26 cellular contexts compared by ENCODE assay signal in genomic region chr1:167924553-167925223, GRCh38. TPM values are rescaled to one million over a fixed set of nuclear protein-coding genes. Genes with fewer than 3 reads are reported as not detected.
"Had no signal": no experiment of that assay in that cellular context is flagged by ENCODE, and none has a peak within 500 bp of the region (broad histone marks: within the 10 kb centered on the region; RNA-seq: fewer than 3 reads in every experiment).

No MANE protein-coding gene starts in this region.

- ATAC-seq: gastroesophageal sphincter; lower lobe of right lung; natural killer cell treated with Interleukin-12 subunit alpha and Interleukin-12 subunit beta and Interleukin-15 and Interleukin-18, amount 100 ng/mL, for 72 hours; sciatic nerve; stimulated activated memory B cell treated with anti-CD40 and anti-IgM and Interleukin-4, amounts not matched to agents 10 μg/mL and 1 μg/mL and 100 μg/mL, for 72 hours had no signal

- H3K36me3 ChIP-seq: gastroesophageal sphincter, left ventricle myocardium inferior, prostate gland, tibial artery, upper lobe of left lung, uterus had no signal

- H3K4me3 Mint-ChIP-seq: immature natural killer cell; memory B cell; natural killer cell treated with Interleukin-12 subunit alpha and Interleukin-12 subunit beta and Interleukin-15 and Interleukin-18, amount 100 ng/mL, for 72 hours; stimulated activated memory B cell treated with anti-CD40 and anti-IgM and Interleukin-4, amounts not matched to agents 10 μg/mL and 1 μg/mL and 100 μg/mL, for 72 hours; stimulated activated naive CD8-positive, alpha-beta T cell treated with anti-CD3 and anti-CD28 coated beads, Interleukin-15, Interleukin-2, amounts not matched to agents 100 ng/mL and 50 ng/mL, for 24 hours had no signal

- H3K27ac Mint-ChIP-seq: immature natural killer cell; memory B cell; natural killer cell treated with Interleukin-12 subunit alpha and Interleukin-12 subunit beta and Interleukin-15 and Interleukin-18, amount 100 ng/mL, for 72 hours; stimulated activated memory B cell treated with anti-CD40 and anti-IgM and Interleukin-4, amounts not matched to agents 10 μg/mL and 1 μg/mL and 100 μg/mL, for 72 hours; stimulated activated naive CD8-positive, alpha-beta T cell treated with anti-CD3 and anti-CD28 coated beads, Interleukin-15, Interleukin-2, amounts not matched to agents 100 ng/mL and 50 ng/mL, for 24 hours had no signal

- H3K9me3 ChIP-seq: esophagus muscularis mucosa, gastroesophageal sphincter, left ventricle myocardium inferior, lower lobe of right lung, prostate gland, spleen, tibial artery, upper lobe of left lung, uterus had no signal

- H3K27me3 ChIP-seq: esophagus muscularis mucosa, gastroesophageal sphincter, spleen, tibial artery, upper lobe of left lung, uterus had no signal

- H3K9ac ChIP-seq: parathyroid adenoma had no signal

- H3K4me3 ChIP-seq: esophagus muscularis mucosa, gastroesophageal sphincter, left ventricle myocardium inferior, lower lobe of right lung, prostate gland, spleen, tibial artery, upper lobe of left lung, uterus had no signal

- H3K27ac ChIP-seq: esophagus muscularis mucosa, gastroesophageal sphincter, left ventricle myocardium inferior, lower lobe of right lung, parathyroid adenoma, prostate gland, spleen, tibial artery, upper lobe of left lung, uterus had no signal

- H2AFZ ChIP-seq: parathyroid adenoma had no signal

- H3K27me3 Mint-ChIP-seq: memory B cell; natural killer cell treated with Interleukin-12 subunit alpha and Interleukin-12 subunit beta and Interleukin-15 and Interleukin-18, amount 100 ng/mL, for 72 hours; stimulated activated memory B cell treated with anti-CD40 and anti-IgM and Interleukin-4, amounts not matched to agents 10 μg/mL and 1 μg/mL and 100 μg/mL, for 72 hours; stimulated activated naive CD8-positive, alpha-beta T cell treated with anti-CD3 and anti-CD28 coated beads, Interleukin-15, Interleukin-2, amounts not matched to agents 100 ng/mL and 50 ng/mL, for 24 hours had no signal

- H3K9me3 Mint-ChIP-seq: immature natural killer cell; memory B cell; natural killer cell treated with Interleukin-12 subunit alpha and Interleukin-12 subunit beta and Interleukin-15 and Interleukin-18, amount 100 ng/mL, for 72 hours; stimulated activated memory B cell treated with anti-CD40 and anti-IgM and Interleukin-4, amounts not matched to agents 10 μg/mL and 1 μg/mL and 100 μg/mL, for 72 hours; stimulated activated naive CD8-positive, alpha-beta T cell treated with anti-CD3 and anti-CD28 coated beads, Interleukin-15, Interleukin-2, amounts not matched to agents 100 ng/mL and 50 ng/mL, for 24 hours had no signal

- DNase-seq: cortex of kidney; effector memory CD4-positive, alpha-beta T cell; glutamatergic neuron; immature natural killer cell; left ventricle myocardium inferior; lower lobe of right lung; midbrain; retina; spleen; stimulated activated CD4-positive, alpha-beta T cell treated with anti-CD3 and anti-CD28 coated beads, Interleukin-15, amount 100 ng/mL, for 24 hours; stimulated activated CD4-positive, alpha-beta T cell treated with anti-CD3 and anti-CD28 coated beads, Interleukin-1b, Interleukin-23, amount 100 ng/mL, for 48 hours; stimulated activated CD4-positive, alpha-beta T cell treated with anti-CD3 and anti-CD28 coated beads, Interleukin-4, amount 100 ng/mL, for 24 hours; tibial artery; upper lobe of left lung; uterus had no signal

- H3K36me3 Mint-ChIP-seq: natural killer cell treated with Interleukin-12 subunit alpha and Interleukin-12 subunit beta and Interleukin-15 and Interleukin-18, amount 100 ng/mL, for 72 hours had no signal

- H3K4me1 ChIP-seq: lower lobe of right lung, parathyroid adenoma, uterus had no signal

- FAIRE-seq: endometrium, keratinocyte had no signal

RNA-seq across cellular contexts. Expression of gene ADCY10, which starts 10.8 kb away (rescaled TPM):
- polyA plus RNA-seq: immature natural killer cell had no signal
